17 cellular contexts compared by ENCODE assay signal in genomic region chr1:107777664-107778047, GRCh38.
DNase-seq lines count a peak whose midpoint lies in the region; ATAC-seq and TF ChIP-seq lines count a peak whose summit lies in the region.
"Had no signal": no experiment of that assay in that cellular context is flagged by ENCODE, and none has a peak within 500 bp of the region (broad histone marks: within the 10 kb centered on the region; RNA-seq: fewer than 3 reads in every experiment).

No MANE protein-coding gene starts in this region.

- no peaks in the 10 kb centered on the region for H3K27me3 ChIP-seq in spleen (replicated peaks in 1 of 7)
- H3K27me3 ChIP-seq: foreskin keratinocyte had no signal

- WGBS in spleen, 5 donors, result 72 to 90% (median 84%) methylated on average over 3 of the region's 3 CpGs

- peak overlapping the region; percentile 60 for H3K4me3 Mint-ChIP-seq in stimulated activated memory B cell treated with anti-CD40 and anti-IgM and Interleukin-4, amounts not matched to agents 10 μg/mL and 1 μg/mL and 100 μg/mL, for 72 hours
- no peak overlapping the region for H3K4me3 Mint-ChIP-seq in MCF 10A (ENCODE audit: unreplicated experiment)
- H3K4me3 Mint-ChIP-seq: activated CD4-positive, alpha-beta T cell treated with anti-CD3 and anti-CD28 coated beads, Interleukin-2, amount 10 ng/mL, durations not matched to agents 7 days and 5 days; CD4-positive, CD25-positive, alpha-beta regulatory T cell; effector memory CD8-positive, alpha-beta T cell; T-helper 1 cell treated with Interleukin-12 subunit alpha and Interleukin-12 subunit beta and Interleukin-4 antibody, amounts not matched to agents 30 μg/mL and 1 μg/mL, for 36 hours had no signal

- H3K36me3 ChIP-seq in spleen, result peaks cover 0 to 27% (median 0%) of the 10 kb centered on the region in 6 donors

- no peaks in the 10 kb centered on the region for H3K9me3 Mint-ChIP-seq in stimulated activated memory B cell treated with anti-CD40 and anti-IgM and Interleukin-4, amounts not matched to agents 10 μg/mL and 1 μg/mL and 100 μg/mL, for 72 hours
- no peaks in the 10 kb centered on the region for H3K9me3 Mint-ChIP-seq in MCF 10A (ENCODE audit: unreplicated experiment)
- H3K9me3 Mint-ChIP-seq: activated CD4-positive, alpha-beta T cell treated with anti-CD3 and anti-CD28 coated beads, Interleukin-2, amount 10 ng/mL, durations not matched to agents 7 days and 5 days; CD4-positive, CD25-positive, alpha-beta regulatory T cell; effector memory CD8-positive, alpha-beta T cell; T-helper 1 cell treated with Interleukin-12 subunit alpha and Interleukin-12 subunit beta and Interleukin-4 antibody, amounts not matched to agents 30 μg/mL and 1 μg/mL, for 36 hours had no signal

- peak overlapping the region; percentile 95 for H3K27ac Mint-ChIP-seq in stimulated activated memory B cell treated with anti-CD40 and anti-IgM and Interleukin-4, amounts not matched to agents 10 μg/mL and 1 μg/mL and 100 μg/mL, for 72 hours
- no peak overlapping the region for H3K27ac Mint-ChIP-seq in MCF 10A (ENCODE audit: low read depth, unreplicated experiment)
- H3K27ac Mint-ChIP-seq: activated CD4-positive, alpha-beta T cell treated with anti-CD3 and anti-CD28 coated beads, Interleukin-2, amount 10 ng/mL, durations not matched to agents 7 days and 5 days; effector memory CD8-positive, alpha-beta T cell; T-helper 1 cell treated with Interleukin-12 subunit alpha and Interleukin-12 subunit beta and Interleukin-4 antibody, amounts not matched to agents 30 μg/mL and 1 μg/mL, for 36 hours had no signal

- DNase-seq in spleen, result no peak
- DNase-seq in MCF 10A (ENCODE audit: unreplicated experiment), result no peak
- DNase-seq in NCI-H1436 treated with DMSO at 0.1 percent for 48 hours (lab: John Stamatoyannopoulos, UW), result no peak
- DNase-seq: activated CD4-positive, alpha-beta T cell treated with anti-CD3 and anti-CD28 coated beads, Interleukin-2, amount 10 ng/mL, durations not matched to agents 7 days and 5 days; CD4-positive, CD25-positive, alpha-beta regulatory T cell; effector memory CD8-positive, alpha-beta T cell; foreskin keratinocyte; NCI-H226; nucleus accumbens; PC-9; substantia nigra had no signal

- H3K27me3 Mint-ChIP-seq in stimulated activated memory B cell treated with anti-CD40 and anti-IgM and Interleukin-4, amounts not matched to agents 10 μg/mL and 1 μg/mL and 100 μg/mL, for 72 hours, result no peaks in the 10 kb centered on the region
- no peaks in the 10 kb centered on the region for H3K27me3 Mint-ChIP-seq in MCF 10A (ENCODE audit: insufficient read depth, unreplicated experiment)
- H3K27me3 Mint-ChIP-seq: activated CD4-positive, alpha-beta T cell treated with anti-CD3 and anti-CD28 coated beads, Interleukin-2, amount 10 ng/mL, durations not matched to agents 7 days and 5 days; CD4-positive, CD25-positive, alpha-beta regulatory T cell; effector memory CD8-positive, alpha-beta T cell had no signal

- TF ChIP-seq POLR2A in spleen (IDR thresholded peaks at IDR 0.05), result no peak

- ATAC-seq in GM19324 (IDR thresholded peaks at IDR 0.05; ENCODE audit: low FRiP score, unreplicated experiment) (peak; percentile 4), HG02610 (IDR thresholded peaks at IDR 0.05; ENCODE audit: unreplicated experiment) (peak; percentile 24), HG03378 (IDR thresholded peaks at IDR 0.05; ENCODE audit: unreplicated experiment) (peak; percentile 3)
- ATAC-seq in stimulated activated memory B cell treated with anti-CD40 and anti-IgM and Interleukin-4, amounts not matched to agents 10 μg/mL and 1 μg/mL and 100 μg/mL, for 72 hours, result peak; percentile 73
- ATAC-seq: foreskin keratinocyte, HCT116 had no signal

- H3K36me3 Mint-ChIP-seq in stimulated activated memory B cell treated with anti-CD40 and anti-IgM and Interleukin-4, amounts not matched to agents 10 μg/mL and 1 μg/mL and 100 μg/mL, for 72 hours, result peaks cover 3% of the 10 kb centered on the region
- H3K36me3 Mint-ChIP-seq in MCF 10A (ENCODE audit: insufficient read depth, unreplicated experiment), result no peaks in the 10 kb centered on the region

- CTCF ChIA-PET in MCF 10A (lab: Yijun Ruan, JAX), result interaction anchor here (0.6 to 13.0 kb wide), 3 partner anchors 349 to 854 kb away, joined by 3 to 382 read pairs (median 4); no protein-coding TSS in a partner anchor

- H3K9me3 ChIP-seq in spleen, result no peaks in the 10 kb centered on the region

- POLR2A ChIA-PET in MCF 10A (lab: Yijun Ruan, JAX), result interaction anchor here (0.6 kb wide), 1 partner anchor 32 kb away, joined by 3 read pairs; no protein-coding TSS in a partner anchor

- no TSS peak for BruUV-seq in MCF 10A (replicated peaks; lab: Mats Ljungman, UMichigan)

- H3K27ac ChIP-seq in spleen, result peak overlapping the region in 1 of 8 donors; percentile 23
- H3K27ac ChIP-seq: foreskin keratinocyte, PC-9 had no signal

- H3K4me3 ChIP-seq in spleen, result no peak overlapping the region
- H3K4me3 ChIP-seq: PC-9 had no signal

- intact Hi-C loops in spleen (cut with DNase I; ENCODE audit: low total_unique reads) (no loop called here), MCF 10A (cut with micrococcal nuclease) (no loop called here)

- H3K4me1 Mint-ChIP-seq in stimulated activated memory B cell treated with anti-CD40 and anti-IgM and Interleukin-4, amounts not matched to agents 10 μg/mL and 1 μg/mL and 100 μg/mL, for 72 hours, result peaks cover 24% of the 10 kb centered on the region
- H3K4me1 Mint-ChIP-seq in MCF 10A (ENCODE audit: insufficient read depth, unreplicated experiment), result no peaks in the 10 kb centered on the region
- H3K4me1 Mint-ChIP-seq: activated CD4-positive, alpha-beta T cell treated with anti-CD3 and anti-CD28 coated beads, Interleukin-2, amount 10 ng/mL, durations not matched to agents 7 days and 5 days had no signal

- H3K4me1 ChIP-seq in spleen, result peaks cover 7 to 35% (median 13%) of the 10 kb centered on the region in 6 donors
- H3K4me1 ChIP-seq: foreskin keratinocyte had no signal

- TF ChIP-seq CTCF in spleen (IDR thresholded peaks at IDR 0.05 in 8 of 11, conservative IDR thresholded peaks at IDR 0.05 in 3 of 11), result no peak
- TF ChIP-seq CTCF in MCF 10A (IDR thresholded peaks at IDR 0.05; ENCODE audit: unreplicated experiment), result no peak

Comparison
In these comparisons a context has a peak if more than half of its experiments do, and no peak if none do; other contexts are left out.
1. ATAC-seq: peak in every context shown above with its lines; median percentile 73 in stimulated activated memory B cell treated with anti-CD40 and anti-IgM and Interleukin-4, amounts not matched to agents 10 μg/mL and 1 μg/mL and 100 μg/mL, for 72 hours; 24 in HG02610; 4 in GM19324; 3 in HG03378.